Comparison of ENCODE assay signal across 8 cellular contexts in genomic region chr12:25364529-25365339, GRCh38.
A peak's percentile ranks its signal among the peaks of the same experiment; 100 is the strongest.
DNase-seq lines count a peak whose midpoint lies in the region; ATAC-seq, FAIRE-seq and TF ChIP-seq lines count a peak whose summit lies in the region.

No MANE protein-coding gene starts in this region.

- H3K27me3 Mint-ChIP-seq in T-helper 1 cell treated with Interleukin-12 subunit alpha and Interleukin-12 subunit beta and Interleukin-4 antibody, amounts not matched to agents 30 μg/mL and 1 μg/mL, for 36 hours (ENCODE audit: low read depth): no peaks in the 10 kb centered on the region

- peaks cover 14% of the 10 kb centered on the region for H3K4me1 Mint-ChIP-seq in T-helper 1 cell treated with Interleukin-12 subunit alpha and Interleukin-12 subunit beta and Interleukin-4 antibody, amounts not matched to agents 30 μg/mL and 1 μg/mL, for 36 hours (ENCODE audit: low read depth)

- no peaks in the 10 kb centered on the region for H3K36me3 Mint-ChIP-seq in T-helper 1 cell treated with Interleukin-12 subunit alpha and Interleukin-12 subunit beta and Interleukin-4 antibody, amounts not matched to agents 30 μg/mL and 1 μg/mL, for 36 hours (ENCODE audit: low read depth)

- peak overlapping the region; percentile 75 for H3K27ac Mint-ChIP-seq in T-helper 1 cell treated with Interleukin-12 subunit alpha and Interleukin-12 subunit beta and Interleukin-4 antibody, amounts not matched to agents 30 μg/mL and 1 μg/mL, for 36 hours

- no peak for FAIRE-seq in D721Med (lab: Jason Lieb, UNC)

- ATAC-seq in GM19328 (IDR thresholded peaks at IDR 0.05; ENCODE audit: unreplicated experiment) (peak; percentile 72), HG02938 (IDR thresholded peaks at IDR 0.05; ENCODE audit: unreplicated experiment) (peak; percentile 89)

- peak; percentile 63 for DNase-seq in stimulated activated CD4-positive, alpha-beta T cell treated with anti-CD3 and anti-CD28 coated beads, Interleukin-4, amount 100 ng/mL, for 24 hours
- no peak for DNase-seq in NCI-H1092 treated with DMSO at 0.1 percent for 48 hours (lab: John Stamatoyannopoulos, UW)
- no peak for DNase-seq in D721Med (ENCODE audit: insufficient read length, low spot score)
- DNase-seq in cerebellar nuclear complex (lab: John Stamatoyannopoulos, UW): no peak
- no peak for DNase-seq in LoVo (ENCODE audit: low spot score)

- no peaks in the 10 kb centered on the region for H3K9me3 Mint-ChIP-seq in T-helper 1 cell treated with Interleukin-12 subunit alpha and Interleukin-12 subunit beta and Interleukin-4 antibody, amounts not matched to agents 30 μg/mL and 1 μg/mL, for 36 hours

- TF ChIP-seq CTCF in D721Med (IDR thresholded peaks at IDR 0.05; ENCODE audit: insufficient read depth, missing control alignments): no peak

- peak overlapping the region; percentile 61 for H3K4me3 Mint-ChIP-seq in T-helper 1 cell treated with Interleukin-12 subunit alpha and Interleukin-12 subunit beta and Interleukin-4 antibody, amounts not matched to agents 30 μg/mL and 1 μg/mL, for 36 hours
